1 cellular context compared by ENCODE assay signal in genomic region chr5:150353395-150353675, GRCh38.
TF ChIP-seq lines count a peak whose summit lies in the region.

No MANE protein-coding gene starts in this region.

TF ChIP-seq in H1, 55 proteins besides CTCF, POLR2A, EP300 and RAD21:
- peak; percentile 60; the same call in 1 of the 2 replicates for TF ChIP-seq TEAD4 (IDR thresholded peaks at IDR 0.05; ENCODE audit: low read depth, low read length)
- no peak for TF ChIP-seq NANOG (IDR thresholded peaks at IDR 0.05; ENCODE audit: insufficient read depth, low read depth, low read length, poor library complexity, severe bottlenecking)
